ENCODE assay signal across 18 cellular contexts in the genomic region with DNA sequence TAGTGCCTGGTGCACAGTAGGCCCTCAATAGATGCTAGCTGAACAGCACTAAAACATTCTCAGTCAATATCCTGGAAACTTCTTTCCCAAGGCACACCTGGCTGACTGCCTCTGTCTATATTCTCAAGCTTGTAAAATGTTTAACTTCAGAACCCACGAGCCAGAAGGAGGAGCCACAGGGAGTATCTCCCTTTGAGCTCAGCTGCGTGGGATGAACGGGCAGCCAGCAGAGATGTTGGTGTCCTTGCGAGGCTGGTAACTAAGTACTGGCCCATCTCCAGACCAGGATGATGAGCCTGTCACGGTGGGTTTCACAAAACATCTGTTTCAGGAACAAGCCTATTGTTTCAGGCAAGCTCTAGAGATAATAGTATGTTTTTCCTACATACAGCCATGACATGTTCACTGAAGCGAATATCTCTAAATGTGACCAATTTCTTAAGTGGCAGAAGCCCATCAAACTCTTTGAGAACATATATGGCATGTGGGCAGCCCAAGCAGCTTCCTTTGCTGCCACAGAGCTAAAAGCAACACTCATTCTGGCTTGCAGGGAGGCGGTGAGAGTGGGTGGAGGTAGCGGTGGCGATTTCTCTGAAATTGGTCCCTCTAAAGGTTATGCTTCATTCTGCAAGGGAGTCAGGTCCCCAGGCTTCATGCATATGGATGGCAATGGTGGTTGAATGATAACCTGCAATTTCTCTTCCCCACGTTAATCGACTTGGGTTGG.
DNase-seq lines count a peak whose midpoint lies in the region; ATAC-seq and TF ChIP-seq lines count a peak whose summit lies in the region.
"Had no signal": no experiment of that assay in that cellular context is flagged by ENCODE, and none has a peak within 500 bp of the region (broad histone marks: within the 10 kb centered on the region; RNA-seq: fewer than 3 reads in every experiment).

No MANE protein-coding gene starts in this region.

- no peak overlapping the region; the same call in 1 of the 2 replicates for H3K27ac ChIP-seq in BLaER1
- H3K27ac ChIP-seq: pancreas, spleen had no signal

- no peaks in the 10 kb centered on the region for H3K27me3 Mint-ChIP-seq in activated naive CD8-positive, alpha-beta T cell treated with anti-CD3 and anti-CD28 coated beads, Interleukin-2, amount 50 U/mL, for 24 hours
- H3K27me3 Mint-ChIP-seq in nephron (ENCODE audit: low read depth): peaks cover 3% of the 10 kb centered on the region
- H3K27me3 Mint-ChIP-seq in natural killer cell treated with Interleukin-12 subunit alpha and Interleukin-12 subunit beta and Interleukin-15 and Interleukin-18, amount 100 ng/mL, for 72 hours: no peaks in the 10 kb centered on the region
- H3K27me3 Mint-ChIP-seq: activated naive CD4-positive, alpha-beta T cell treated with anti-CD3 and anti-CD28 coated beads, Interleukin-2, amount 50 U/mL, for 24 hours; CD4-positive, CD25-positive, alpha-beta regulatory T cell had no signal

- no peaks in the 10 kb centered on the region for H3K36me3 ChIP-seq in BLaER1
- H3K36me3 ChIP-seq: pancreas, spleen had no signal

- H3K27me3 ChIP-seq in BLaER1: no peaks in the 10 kb centered on the region
- H3K27me3 ChIP-seq: pancreas, spleen had no signal

- no peak overlapping the region for H3K4me3 ChIP-seq in BLaER1
- H3K4me3 ChIP-seq: GM12878, pancreas, spleen had no signal

- no peaks in the 10 kb centered on the region for H4K20me1 ChIP-seq in BLaER1

- peak; percentile 6 for DNase-seq in EH (ENCODE audit: low read depth)
- peak; percentile 30 for DNase-seq in activated naive CD8-positive, alpha-beta T cell treated with anti-CD3 and anti-CD28 coated beads, Interleukin-2, amount 50 U/mL, for 24 hours
- no peak for DNase-seq in AG08395 (ENCODE audit: low spot score)
- no peak for DNase-seq in natural killer cell treated with Interleukin-12 subunit alpha and Interleukin-12 subunit beta and Interleukin-15 and Interleukin-18, amount 100 ng/mL, for 72 hours (ENCODE audit: low spot score)
- DNase-seq in NCI-H187 (lab: John Stamatoyannopoulos, UW): no peak
- DNase-seq: activated CD4-positive, alpha-beta T cell treated with anti-CD3 and anti-CD28 coated beads for 4 hours; NCI-H2081; NCI-H748 treated with DMSO at 0.1 percent for 48 hours; pancreas; RPMI8226; spleen; trophoblast cell had no signal

- H3K9me3 Mint-ChIP-seq in activated naive CD8-positive, alpha-beta T cell treated with anti-CD3 and anti-CD28 coated beads, Interleukin-2, amount 50 U/mL, for 24 hours: no peaks in the 10 kb centered on the region
- H3K9me3 Mint-ChIP-seq in nephron: no peaks in the 10 kb centered on the region
- no peaks in the 10 kb centered on the region for H3K9me3 Mint-ChIP-seq in natural killer cell treated with Interleukin-12 subunit alpha and Interleukin-12 subunit beta and Interleukin-15 and Interleukin-18, amount 100 ng/mL, for 72 hours
- H3K9me3 Mint-ChIP-seq: activated naive CD4-positive, alpha-beta T cell treated with anti-CD3 and anti-CD28 coated beads, Interleukin-2, amount 50 U/mL, for 24 hours; CD4-positive, CD25-positive, alpha-beta regulatory T cell; mesothelial cell of epicardium had no signal

- H3K27ac Mint-ChIP-seq in activated naive CD8-positive, alpha-beta T cell treated with anti-CD3 and anti-CD28 coated beads, Interleukin-2, amount 50 U/mL, for 24 hours: no peak overlapping the region
- peak overlapping the region; percentile 33 to 86 (median 56) for H3K27ac Mint-ChIP-seq in nephron
- no peak overlapping the region for H3K27ac Mint-ChIP-seq in natural killer cell treated with Interleukin-12 subunit alpha and Interleukin-12 subunit beta and Interleukin-15 and Interleukin-18, amount 100 ng/mL, for 72 hours
- H3K27ac Mint-ChIP-seq: activated naive CD4-positive, alpha-beta T cell treated with anti-CD3 and anti-CD28 coated beads, Interleukin-2, amount 50 U/mL, for 24 hours; CD4-positive, CD25-positive, alpha-beta regulatory T cell; mesothelial cell of epicardium had no signal

- peaks cover 20% of the 10 kb centered on the region for H3K4me1 Mint-ChIP-seq in activated naive CD8-positive, alpha-beta T cell treated with anti-CD3 and anti-CD28 coated beads, Interleukin-2, amount 50 U/mL, for 24 hours
- peaks cover 88% of the 10 kb centered on the region for H3K4me1 Mint-ChIP-seq in nephron
- peaks cover 0 to 2% of the 10 kb centered on the region in 2 donors for H3K4me1 Mint-ChIP-seq in natural killer cell treated with Interleukin-12 subunit alpha and Interleukin-12 subunit beta and Interleukin-15 and Interleukin-18, amount 100 ng/mL, for 72 hours (ENCODE audit: low read depth in 2 of 2)
- H3K4me1 Mint-ChIP-seq: activated naive CD4-positive, alpha-beta T cell treated with anti-CD3 and anti-CD28 coated beads, Interleukin-2, amount 50 U/mL, for 24 hours had no signal

- peak overlapping the region; percentile 27; the same call in 1 of the 2 replicates for H3K9ac ChIP-seq in BLaER1

- H3K36me3 Mint-ChIP-seq in activated naive CD8-positive, alpha-beta T cell treated with anti-CD3 and anti-CD28 coated beads, Interleukin-2, amount 50 U/mL, for 24 hours (ENCODE audit: low read depth): no peaks in the 10 kb centered on the region
- no peaks in the 10 kb centered on the region for H3K36me3 Mint-ChIP-seq in nephron (ENCODE audit: low read depth)
- H3K36me3 Mint-ChIP-seq in natural killer cell treated with Interleukin-12 subunit alpha and Interleukin-12 subunit beta and Interleukin-15 and Interleukin-18, amount 100 ng/mL, for 72 hours: no peaks in the 10 kb centered on the region
- H3K36me3 Mint-ChIP-seq: CD4-positive, CD25-positive, alpha-beta regulatory T cell; mesothelial cell of epicardium had no signal

- ATAC-seq in activated naive CD8-positive, alpha-beta T cell treated with anti-CD3 and anti-CD28 coated beads, Interleukin-2, amount 50 U/mL, for 24 hours: peak; percentile 65
- no peak for ATAC-seq in natural killer cell treated with Interleukin-12 subunit alpha and Interleukin-12 subunit beta and Interleukin-15 and Interleukin-18, amount 100 ng/mL, for 72 hours
- ATAC-seq: GM12878, pancreas had no signal

- peak overlapping the region; percentile 87 for H3K4me2 ChIP-seq in BLaER1

- H3K4me1 ChIP-seq in BLaER1: peaks cover 69% of the 10 kb centered on the region

- no peaks in the 10 kb centered on the region for H3K9me3 ChIP-seq in BLaER1
- H3K9me3 ChIP-seq: pancreas, spleen had no signal

- TF ChIP-seq CTCF in nephron (IDR thresholded peaks at IDR 0.05; ENCODE audit: unreplicated experiment in 3 of 3): no peak

- no peak overlapping the region for H3K4me3 Mint-ChIP-seq in activated naive CD8-positive, alpha-beta T cell treated with anti-CD3 and anti-CD28 coated beads, Interleukin-2, amount 50 U/mL, for 24 hours
- H3K4me3 Mint-ChIP-seq in nephron: no peak overlapping the region
- H3K4me3 Mint-ChIP-seq in natural killer cell treated with Interleukin-12 subunit alpha and Interleukin-12 subunit beta and Interleukin-15 and Interleukin-18, amount 100 ng/mL, for 72 hours: no peak overlapping the region
- H3K4me3 Mint-ChIP-seq: activated naive CD4-positive, alpha-beta T cell treated with anti-CD3 and anti-CD28 coated beads, Interleukin-2, amount 50 U/mL, for 24 hours; CD4-positive, CD25-positive, alpha-beta regulatory T cell; mesothelial cell of epicardium had no signal

Comparison
In these comparisons a context has a peak if more than half of its experiments do, and no peak if none do; other contexts are left out.
1. DNase-seq: peak in EH (single experiment) and activated naive CD8-positive, alpha-beta T cell treated with anti-CD3 and anti-CD28 coated beads, Interleukin-2, amount 50 U/mL, for 24 hours (single experiment); none in AG08395 (single experiment), natural killer cell treated with Interleukin-12 subunit alpha and Interleukin-12 subunit beta and Interleukin-15 and Interleukin-18, amount 100 ng/mL, for 72 hours (single experiment) and NCI-H187 (0 of 2).
2. H3K27ac Mint-ChIP-seq: peak in nephron (3 of 3); none in activated naive CD8-positive, alpha-beta T cell treated with anti-CD3 and anti-CD28 coated beads, Interleukin-2, amount 50 U/mL, for 24 hours (single experiment) and natural killer cell treated with Interleukin-12 subunit alpha and Interleukin-12 subunit beta and Interleukin-15 and Interleukin-18, amount 100 ng/mL, for 72 hours (0 of 2).